Comparison of ENCODE assay signal across 28 cellular contexts in genomic region chr1:114167226-114167625, GRCh38. TPM values are rescaled to one million over a fixed set of nuclear protein-coding genes. Genes with fewer than 3 reads are reported as not detected.
"Had no signal": no experiment of that assay in that cellular context is flagged by ENCODE, and none has a peak within 500 bp of the region (broad histone marks: within the 10 kb centered on the region; RNA-seq: fewer than 3 reads in every experiment).

No MANE protein-coding gene starts in this region.

- DNase-seq: activated CD4-positive, alpha-beta T cell treated with anti-CD3 and anti-CD28 coated beads for 4 hours; activated CD8-positive, alpha-beta T cell treated with anti-CD3 and anti-CD28 coated beads, Interleukin-2, amount 10 ng/mL, durations not matched to agents 7 days and 5 days; activated effector memory CD4-positive, alpha-beta T cell treated with anti-CD3 and anti-CD28 coated beads, Interleukin-2, amount 50 U/mL, for 16 hours; activated naive CD4-positive, alpha-beta T cell treated with Interleukin-2 at 50 U/mL for 16 hours; activated naive CD8-positive, alpha-beta T cell treated with anti-CD3 and anti-CD28 coated beads, Interleukin-2, amount 50 U/mL, for 24 hours; activated T-cell treated with anti-CD3 and anti-CD28 coated beads, Interleukin-2, amount 50 U/mL, for 4 hours; amniotic stem cell; body of pancreas; central memory CD4-positive, alpha-beta T cell; Karpas-422; MM.1S; NCI-H1105; NCI-H1436; NCI-H1694 treated with DMSO at 0.1 percent for 48 hours; NCI-H2029 treated with DMSO at 0.1 percent for 48 hours; NCI-H345; NCI-H510A treated with DMSO at 0.1 percent for 48 hours; NCI-H69; PC-9; SHP77 treated with DMSO at 0.1 percent for 48 hours; T-cell had no signal

- H3K27ac Mint-ChIP-seq: activated CD8-positive, alpha-beta T cell treated with anti-CD3 and anti-CD28 coated beads, Interleukin-2, amount 10 ng/mL, durations not matched to agents 7 days and 5 days; activated naive CD4-positive, alpha-beta T cell treated with anti-CD3 and anti-CD28 coated beads, Interleukin-2, amount 50 U/mL, for 72 hours; activated naive CD8-positive, alpha-beta T cell treated with anti-CD3 and anti-CD28 coated beads, Interleukin-2, amount 50 U/mL, for 24 hours; T-cell had no signal

- FAIRE-seq: bronchial epithelial cell, K562 had no signal

- H3K36me3 Mint-ChIP-seq: activated naive CD4-positive, alpha-beta T cell treated with anti-CD3 and anti-CD28 coated beads, Interleukin-2, amount 50 U/mL, for 72 hours; T-cell had no signal

- H3K4me1 Mint-ChIP-seq: T-cell had no signal

- ATAC-seq: activated CD4-positive, CD25-positive, alpha-beta regulatory T cell treated with anti-CD3 and anti-CD28 coated beads, Interleukin-2, amount 50 U/mL, for 24 hours; activated CD8-positive, alpha-beta T cell treated with anti-CD3 and anti-CD28 coated beads, Interleukin-2, amount 10 ng/mL, durations not matched to agents 7 days and 5 days; activated naive CD4-positive, alpha-beta T cell treated with anti-CD3 and anti-CD28 coated beads, Interleukin-2, amount 50 U/mL, for 72 hours; activated naive CD8-positive, alpha-beta T cell treated with anti-CD3 and anti-CD28 coated beads, Interleukin-2, amount 50 U/mL, for 24 hours; activated T-cell treated with anti-CD3 and anti-CD28 coated beads, Interleukin-2, amount 50 U/mL, for 4 hours; body of pancreas; K562; T-cell had no signal

- H3K9me3 Mint-ChIP-seq: activated naive CD4-positive, alpha-beta T cell treated with anti-CD3 and anti-CD28 coated beads, Interleukin-2, amount 50 U/mL, for 72 hours; activated naive CD8-positive, alpha-beta T cell treated with anti-CD3 and anti-CD28 coated beads, Interleukin-2, amount 50 U/mL, for 24 hours; activated T-cell treated with anti-CD3 and anti-CD28 coated beads, Interleukin-2, amount 50 U/mL, for 4 hours; T-cell had no signal

- H3K4me3 Mint-ChIP-seq: activated CD8-positive, alpha-beta T cell treated with anti-CD3 and anti-CD28 coated beads, Interleukin-2, amount 10 ng/mL, durations not matched to agents 7 days and 5 days; activated naive CD8-positive, alpha-beta T cell treated with anti-CD3 and anti-CD28 coated beads, Interleukin-2, amount 50 U/mL, for 24 hours; activated T-cell treated with anti-CD3 and anti-CD28 coated beads, Interleukin-2, amount 50 U/mL, for 4 hours; T-cell had no signal

RNA-seq across cellular contexts. Expression of gene SYT6, which starts 13.6 kb away (rescaled TPM):
- total RNA-seq: activated CD8-positive, alpha-beta T cell treated with anti-CD3 and anti-CD28 coated beads, Interleukin-2, amount 10 ng/mL, durations not matched to agents 7 days and 5 days; activated T-cell treated with anti-CD3 and anti-CD28 coated beads, Interleukin-2, amount 50 U/mL, for 4 hours; ascending aorta; bronchial epithelial cell; chondrocyte; K562; PC-9; T-helper 2 cell treated with Interferon-gamma antibody and Interleukin-4, amounts not matched to agents 100 ng/mL and 5 ng/mL, for 36 hours had no signal
